In the genomic region with DNA sequence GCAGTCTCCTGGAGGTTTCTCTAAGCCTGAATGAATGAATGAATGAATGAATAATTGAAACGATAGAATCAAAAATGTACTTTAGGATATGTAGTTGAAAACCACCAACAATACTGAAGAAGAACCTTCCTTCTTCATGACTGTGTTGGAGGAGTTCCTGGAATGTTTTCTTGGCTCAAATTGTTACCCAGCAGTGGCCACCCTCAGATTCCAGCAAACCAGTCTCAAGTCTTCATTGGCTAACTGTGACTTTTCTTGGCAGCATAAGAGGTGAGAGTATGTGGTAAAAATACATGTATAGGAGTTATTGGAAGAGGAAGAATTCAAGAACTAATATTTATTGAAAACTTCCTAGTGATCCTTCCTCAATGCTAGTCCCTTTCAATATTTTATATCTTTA, we compare ENCODE assay signal across 20 cellular contexts. TPM values are rescaled to one million over a fixed set of nuclear protein-coding genes. Genes with fewer than 3 reads are reported as not detected.
"Had no signal": no experiment of that assay in that cellular context is flagged by ENCODE, and none has a peak within 500 bp of the region (broad histone marks: within the 10 kb centered on the region; RNA-seq: fewer than 3 reads in every experiment).

No MANE protein-coding gene starts in this region.

RNA-seq across cellular contexts. Expression of gene GSTA1, which starts 4.3 kb away (rescaled TPM):
- total RNA-seq: activated naive CD4-positive, alpha-beta T cell treated with anti-CD3 and anti-CD28 coated beads, Interleukin-2, amount 50 U/mL, for 72 hours; activated T-cell treated with anti-CD3 and anti-CD28 coated beads, Interleukin-2, amount 50 U/mL, for 72 hours; dermis microvascular lymphatic vessel endothelial cell; frontal cortex; mesothelial cell of epicardium; naive thymus-derived CD4-positive, alpha-beta T cell; sigmoid colon had no signal
- polyA plus RNA-seq: naive thymus-derived CD4-positive, alpha-beta T cell; neural cell had no signal

RNA-seq across cellular contexts. Expression of gene GSTA2, which starts 36.0 kb away (rescaled TPM):
- total RNA-seq: activated naive CD4-positive, alpha-beta T cell treated with anti-CD3 and anti-CD28 coated beads, Interleukin-2, amount 50 U/mL, for 72 hours; activated T-cell treated with anti-CD3 and anti-CD28 coated beads, Interleukin-2, amount 50 U/mL, for 72 hours; aorta; breast epithelium; dermis microvascular lymphatic vessel endothelial cell; esophagus squamous epithelium; frontal cortex; lower leg skin; mesothelial cell of epicardium; naive thymus-derived CD4-positive, alpha-beta T cell; sigmoid colon; smooth muscle cell; vagina had no signal
- polyA plus RNA-seq: naive thymus-derived CD4-positive, alpha-beta T cell; neural cell; sigmoid colon had no signal

RNA-seq across cellular contexts. Expression of gene GSTA5, which starts 41.3 kb away (rescaled TPM):
- total RNA-seq: activated naive CD4-positive, alpha-beta T cell treated with anti-CD3 and anti-CD28 coated beads, Interleukin-2, amount 50 U/mL, for 72 hours; activated T-cell treated with anti-CD3 and anti-CD28 coated beads, Interleukin-2, amount 50 U/mL, for 72 hours; aorta; breast epithelium; dermis microvascular lymphatic vessel endothelial cell; esophagus squamous epithelium; frontal cortex; kidney; lower leg skin; mesothelial cell of epicardium; naive thymus-derived CD4-positive, alpha-beta T cell; pancreas; prostate gland; sigmoid colon; smooth muscle cell; thyroid gland; upper lobe of left lung; vagina had no signal
- polyA plus RNA-seq: adipose tissue; aorta; naive thymus-derived CD4-positive, alpha-beta T cell; neural cell; pancreas; sigmoid colon; smooth muscle cell had no signal
